ENCODE assay signal across 8 cellular contexts in genomic region chr22:38698407-38699094, GRCh38. TPM values are rescaled to one million over a fixed set of nuclear protein-coding genes. Genes with fewer than 3 reads are reported as not detected.
DNase-seq lines count a peak whose midpoint lies in the region; ATAC-seq and TF ChIP-seq lines count a peak whose summit lies in the region.

No MANE protein-coding gene starts in this region.

- intact Hi-C loops in right cardiac atrium (cut with DNase I) = no loop called here
- intact Hi-C loops in Right ventricle myocardium superior (cut with DNase I) = no loop called here
- intact Hi-C loops in breast epithelium (cut with DNase I; ENCODE audit: low total_unique reads) = no loop called here

- H3K4me1 ChIP-seq in right cardiac atrium (ENCODE audit: control insufficient read depth, insufficient read depth, low read length) (peaks cover 6% of the 10 kb centered on the region), breast epithelium (peaks cover 0 to 30% of the 10 kb centered on the region in 2 donors), mucosa of stomach (ENCODE audit: control insufficient read depth, insufficient read depth, low read length) (peaks cover 46% of the 10 kb centered on the region)

- no peak for TF ChIP-seq CTCF in breast epithelium (IDR thresholded peaks at IDR 0.05)

- H3K27me3 ChIP-seq in right cardiac atrium (ENCODE audit: control insufficient read depth, insufficient read depth) (no peaks in the 10 kb centered on the region), breast epithelium (no peaks in the 10 kb centered on the region), mucosa of stomach (ENCODE audit: control insufficient read depth, insufficient read depth, low read length) (no peaks in the 10 kb centered on the region)

- no peak for DNase-seq in right cardiac atrium
- no peak for DNase-seq in Right ventricle myocardium superior
- DNase-seq in breast epithelium (ENCODE audit: low spot score in 2 of 2) = no peak
- no peak for DNase-seq in NCI-H1436 treated with DMSO at 0.1 percent for 48 hours (lab: John Stamatoyannopoulos, UW)
- no peak for DNase-seq in HEK293T (ENCODE audit: extremely low spot score)
- DNase-seq in NCI-H345 (lab: John Stamatoyannopoulos, UW) = no peak

- no peak for TF ChIP-seq POLR2A in breast epithelium (IDR thresholded peaks at IDR 0.05)

- CTCF ChIA-PET in HEK293T (lab: Yijun Ruan, JAX) = interaction anchor here (0.6 to 1.4 kb wide), 2 partner anchors 17 to 125 kb away, joined by 4 to 5 read pairs; partner anchors contain the start of gene TOMM22

- no peaks in the 10 kb centered on the region for H3K36me3 ChIP-seq in breast epithelium
- no peaks in the 10 kb centered on the region for H3K36me3 ChIP-seq in mucosa of stomach (ENCODE audit: control insufficient read depth, insufficient read depth, low read length)

- WGBS in right cardiac atrium = 89% methylated on average over 13 of the region's 13 CpGs

- peak overlapping the region; percentile 71 for H3K4me3 ChIP-seq in right cardiac atrium (ENCODE audit: low read length)
- peak overlapping the region; percentile 74 to 97 (median 89) for H3K4me3 ChIP-seq in breast epithelium
- peak overlapping the region; percentile 57 for H3K4me3 ChIP-seq in mucosa of stomach (ENCODE audit: low read length)

- H3K9ac ChIP-seq in mucosa of stomach (ENCODE audit: low read length) = peak overlapping the region; percentile 10

- H3K9me3 ChIP-seq in right cardiac atrium (ENCODE audit: control insufficient read depth, low read length) = no peaks in the 10 kb centered on the region
- H3K9me3 ChIP-seq in breast epithelium = no peaks in the 10 kb centered on the region
- H3K9me3 ChIP-seq in mucosa of stomach (ENCODE audit: control insufficient read depth, low read length) = no peaks in the 10 kb centered on the region

- POLR2A ChIA-PET in HEK293T (lab: Yijun Ruan, JAX) = interaction anchor here (1.1 to 4.4 kb wide), 6 partner anchors 13 to 621 kb away, joined by 3 to 65 read pairs (median 6); partner anchors contain the start of genes RPL3 and TOMM22

- ATAC-seq in right cardiac atrium (no peak), Right ventricle myocardium superior (ENCODE audit: poor library complexity) (no peak), HG02678 (IDR thresholded peaks at IDR 0.05; ENCODE audit: unreplicated experiment) (no peak)

- H3K27ac ChIP-seq in right cardiac atrium (ENCODE audit: low read length) (no peak overlapping the region), breast epithelium (peak overlapping the region; percentile 91 to 99)

TF ChIP-seq in HEK293T, 16 proteins besides CTCF, POLR2A, EP300 and RAD21:
- no peak for TF ChIP-seq FOXA1 (IDR thresholded peaks at IDR 0.05)

RNA-seq across cellular contexts. Expression of gene JOSD1, which starts 2.2 kb away (rescaled TPM):
- total RNA-seq in right cardiac atrium = 10 to 100 TPM; 21.4 to 28.6 (median 22.5) TPM
- 14.3 TPM for polyA plus RNA-seq in right cardiac atrium
- 17.2 TPM for total RNA-seq in Right ventricle myocardium superior
- total RNA-seq in breast epithelium = 10 to 100 TPM; 60.5 to 80.8 (median 61.3) TPM

RNA-seq across cellular contexts. Expression of gene GTPBP1, which starts 7.2 kb away (rescaled TPM):
- total RNA-seq in right cardiac atrium (10 to 100 TPM; 29.1 to 34.5 (median 30.9) TPM), Right ventricle myocardium superior (30.6 TPM), breast epithelium (10 to 100 TPM; 32.3 to 58.7 (median 56.9) TPM)
- 19.1 TPM for polyA plus RNA-seq in right cardiac atrium

RNA-seq across cellular contexts. Expression of gene TOMM22, which starts 16.8 kb away (rescaled TPM):
- total RNA-seq in right cardiac atrium (10 to 100 TPM; 57.8 to 67.3 (median 59.9) TPM), Right ventricle myocardium superior (60.9 TPM), breast epithelium (10 to 100 TPM; 30.6 to 37.3 (median 32.8) TPM)
- 41.0 TPM for polyA plus RNA-seq in right cardiac atrium

RNA-seq across cellular contexts. Expression of gene CBY1, which starts 42.1 kb away (rescaled TPM):
- total RNA-seq in right cardiac atrium = 10 to 100 TPM; 35.6 to 45.3 (median 40.9) TPM
- 63.0 TPM for polyA plus RNA-seq in right cardiac atrium
- 38.3 TPM for total RNA-seq in Right ventricle myocardium superior
- 10 to 100 TPM; 18.1 to 21.1 (median 20.0) TPM for total RNA-seq in breast epithelium

RNA-seq across cellular contexts. Expression of gene FAM227A, which starts 42.4 kb away (rescaled TPM):
- total RNA-seq in right cardiac atrium (1 to 10 TPM in 2 of 4 donors, under 1 TPM in 2; 0.47 to 1.2 (median 0.98) TPM), Right ventricle myocardium superior (0.43 TPM), breast epithelium (1 to 10 TPM in 2 of 3 donors, under 1 TPM in 1; 0.16 to 7.9 (median 6.3) TPM)
- polyA plus RNA-seq in right cardiac atrium = 0.23 TPM
